Comparison of ENCODE assay signal across 8 cellular contexts in genomic region chr2:46545015-46545839, GRCh38. TPM values are rescaled to one million over a fixed set of nuclear protein-coding genes. Genes with fewer than 3 reads are reported as not detected.
DNase-seq lines count a peak whose midpoint lies in the region; ATAC-seq and TF ChIP-seq lines count a peak whose summit lies in the region.

No MANE protein-coding gene starts in this region.

- H3K27ac ChIP-seq in ascending aorta (peak overlapping the region; percentile 83 to 100), gastrocnemius medialis (peak overlapping the region; percentile 94 to 100 (median 99))

- no peaks in the 10 kb centered on the region for H3K9me3 Mint-ChIP-seq in activated CD4-positive, alpha-beta T cell treated with anti-CD3 and anti-CD28 coated beads, Interleukin-2, amount 10 ng/mL, durations not matched to agents 7 days and 5 days

- H3K4me1 Mint-ChIP-seq in activated CD4-positive, alpha-beta T cell treated with anti-CD3 and anti-CD28 coated beads, Interleukin-2, amount 10 ng/mL, durations not matched to agents 7 days and 5 days: peaks cover 55% of the 10 kb centered on the region

- in situ Hi-C loops in gastrocnemius medialis (cut with MboI; ENCODE audit: low sequenced_read_pairs in 4 of 4): no loop called here

- CTCF ChIA-PET in activated CD4-positive, alpha-beta T cell treated with anti-CD3 and anti-CD28 coated beads, Interleukin-2, amount 10 ng/mL, durations not matched to agents 7 days and 5 days (lab: Charles Lee): interaction anchor here (0.6 to 1.3 kb wide), 3 partner anchors 10 to 149 kb away, joined by 3 read pairs; no protein-coding TSS in a partner anchor

- POLR2A ChIA-PET in activated CD4-positive, alpha-beta T cell treated with anti-CD3 and anti-CD28 coated beads, Interleukin-2, amount 10 ng/mL, durations not matched to agents 7 days and 5 days (lab: Charles Lee): interaction anchor here (0.6 kb wide), 2 partner anchors 44 to 964 kb away, joined by 3 read pairs; no protein-coding TSS in a partner anchor

- no peaks in the 10 kb centered on the region for H3K36me3 Mint-ChIP-seq in activated CD4-positive, alpha-beta T cell treated with anti-CD3 and anti-CD28 coated beads, Interleukin-2, amount 10 ng/mL, durations not matched to agents 7 days and 5 days (ENCODE audit: low read depth)

- intact Hi-C loops in ascending aorta (cut with DNase I) (no loop called here), gastrocnemius medialis (cut with DNase I; ENCODE audit: low total_unique reads) (loop anchor here (5.0 kb wide), 1 partner anchor 497 kb away; no protein-coding TSS in a partner anchor)

- no peak for DNase-seq in ascending aorta (ENCODE audit: low spot score in 2 of 2)
- no peak for DNase-seq in gastrocnemius medialis
- DNase-seq in NCI-H1436 treated with DMSO at 0.1 percent for 48 hours (lab: John Stamatoyannopoulos, UW): no peak
- DNase-seq in mesenteric fat pad (ENCODE audit: low spot score): no peak
- no peak for DNase-seq in T-helper 9 cell
- no peak for DNase-seq in activated CD4-positive, alpha-beta T cell treated with anti-CD3 and anti-CD28 coated beads, Interleukin-2, amount 10 ng/mL, durations not matched to agents 7 days and 5 days

- H3K9me3 ChIP-seq in ascending aorta (no peaks in the 10 kb centered on the region), gastrocnemius medialis (no peaks in the 10 kb centered on the region)

- TF ChIP-seq CTCF in ascending aorta (IDR thresholded peaks at IDR 0.05): no peak
- TF ChIP-seq CTCF in gastrocnemius medialis (IDR thresholded peaks at IDR 0.05 in 4 of 5, conservative IDR thresholded peaks at IDR 0.05 in 1 of 5): no peak

- H3K4me1 ChIP-seq in ascending aorta (peaks cover 13 to 62% of the 10 kb centered on the region in 2 donors), gastrocnemius medialis (peaks cover 71 to 73% of the 10 kb centered on the region in 2 donors)

- no peak overlapping the region for H3K4me3 Mint-ChIP-seq in activated CD4-positive, alpha-beta T cell treated with anti-CD3 and anti-CD28 coated beads, Interleukin-2, amount 10 ng/mL, durations not matched to agents 7 days and 5 days

- H3K4me3 ChIP-seq in ascending aorta (peak overlapping the region in 1 of 2 donors; percentile 94), gastrocnemius medialis (peak overlapping the region in 2 of 4 donors; percentile 40 to 94)

- TF ChIP-seq POLR2A in gastrocnemius medialis (IDR thresholded peaks at IDR 0.05): no peak

- H3K27ac Mint-ChIP-seq in activated CD4-positive, alpha-beta T cell treated with anti-CD3 and anti-CD28 coated beads, Interleukin-2, amount 10 ng/mL, durations not matched to agents 7 days and 5 days: no peak overlapping the region

- H3K27me3 Mint-ChIP-seq in activated CD4-positive, alpha-beta T cell treated with anti-CD3 and anti-CD28 coated beads, Interleukin-2, amount 10 ng/mL, durations not matched to agents 7 days and 5 days: no peaks in the 10 kb centered on the region

- peaks cover 0 to 17% of the 10 kb centered on the region in 2 donors for H3K36me3 ChIP-seq in ascending aorta
- no peaks in the 10 kb centered on the region for H3K36me3 ChIP-seq in gastrocnemius medialis

- ATAC-seq in GM18858 (IDR thresholded peaks at IDR 0.05; ENCODE audit: unreplicated experiment) (peak; percentile 33), HG02973 (IDR thresholded peaks at IDR 0.05; ENCODE audit: unreplicated experiment) (peak; percentile 21), gastrocnemius medialis (no peak)

- H3K27me3 ChIP-seq in ascending aorta (no peaks in the 10 kb centered on the region), gastrocnemius medialis (no peaks in the 10 kb centered on the region)

RNA-seq across cellular contexts. Expression of gene ATP6V1E2, which starts 2.9 kb away (rescaled TPM):
- total RNA-seq in ascending aorta (8.4 TPM), gastrocnemius medialis (1 to 10 TPM; 2.0 to 4.7 (median 3.5) TPM), mesenteric fat pad (5.8 TPM)
- total RNA-seq in activated CD4-positive, alpha-beta T cell treated with anti-CD3 and anti-CD28 coated beads, Interleukin-2, amount 10 ng/mL, durations not matched to agents 7 days and 5 days: 10 to 100 TPM in 1 of 2 experiments, 1 to 10 TPM in 1; 9.7 to 10.8 TPM

RNA-seq across cellular contexts. Expression of gene RHOQ, which starts 2.9 kb away (rescaled TPM):
- total RNA-seq in ascending aorta: 40.0 TPM
- 100 to 1,000 TPM; 116 to 139 (median 121) TPM for total RNA-seq in gastrocnemius medialis
- total RNA-seq in mesenteric fat pad: 274 TPM
- 1 to 10 TPM; 6.0 to 8.3 TPM for total RNA-seq in activated CD4-positive, alpha-beta T cell treated with anti-CD3 and anti-CD28 coated beads, Interleukin-2, amount 10 ng/mL, durations not matched to agents 7 days and 5 days

Comparison
In these comparisons a context has a peak if more than half of its experiments do, and no peak if none do; other contexts are left out.
1. ATAC-seq: peak in GM18858 (single experiment) and HG02973 (single experiment); none in gastrocnemius medialis (0 of 2).